8 cellular contexts compared by ENCODE assay signal in genomic region chr2:121862286-121862685, GRCh38.
"Had no signal": no experiment of that assay in that cellular context is flagged by ENCODE, and none has a peak within 500 bp of the region (broad histone marks: within the 10 kb centered on the region; RNA-seq: fewer than 3 reads in every experiment).

No MANE protein-coding gene starts in this region.

- ATAC-seq: GM12878 had no signal

- DNase-seq: GDM1, GF-D8 had no signal

- FAIRE-seq: G401.6, GM12878, GM12891, GM12892, GM18507, GM19239 had no signal
